In the genomic region with DNA sequence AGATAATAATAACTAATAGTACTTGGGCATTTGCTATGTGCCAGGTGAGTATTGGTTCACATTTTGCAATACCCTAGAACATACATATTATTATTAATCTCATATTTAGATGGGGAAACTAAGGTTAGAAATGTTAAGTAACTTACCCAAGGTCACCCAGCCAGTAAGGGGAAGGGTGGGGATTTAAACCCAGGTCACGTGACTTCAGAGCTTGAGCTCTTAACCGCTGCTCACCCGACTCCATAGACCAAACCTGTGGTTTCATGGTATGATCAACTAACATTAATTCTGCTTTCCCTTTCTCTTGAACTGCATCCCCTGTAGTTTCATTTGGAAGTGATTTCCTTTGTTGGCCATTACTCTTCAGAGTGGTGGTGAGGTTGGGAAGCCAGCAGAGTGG, we compare ENCODE assay signal across 21 cellular contexts.
DNase-seq lines count a peak whose midpoint lies in the region; TF ChIP-seq lines count a peak whose summit lies in the region.
"Had no signal": no experiment of that assay in that cellular context is flagged by ENCODE, and none has a peak within 500 bp of the region (broad histone marks: within the 10 kb centered on the region; RNA-seq: fewer than 3 reads in every experiment).

No MANE protein-coding gene starts in this region.

- H3K4me3 ChIP-seq in GM12865 (ENCODE audit: low read depth, low read length), result no peak overlapping the region
- no peak overlapping the region for H3K4me3 ChIP-seq in astrocyte of the spinal cord (ENCODE audit: low read depth, low read length)
- H3K4me3 ChIP-seq: BLaER1 treated with 17β-estradiol and CSF1 and Interleukin-3, amounts not matched to agents 10 nM and 100 nM; GM23248 had no signal

- H3K4me1 Mint-ChIP-seq in mesothelial cell of epicardium, result no peaks in the 10 kb centered on the region
- H3K4me1 Mint-ChIP-seq: CD14-positive monocyte; CD8-positive, alpha-beta memory T cell had no signal

- no peak overlapping the region for H3K27ac Mint-ChIP-seq in mesothelial cell of epicardium
- H3K27ac Mint-ChIP-seq: CD14-positive monocyte; CD4-positive, alpha-beta T cell had no signal

- peaks cover 7% of the 10 kb centered on the region for H3K27me3 Mint-ChIP-seq in mesothelial cell of epicardium (ENCODE audit: low read depth)
- H3K27me3 Mint-ChIP-seq: CD8-positive, alpha-beta memory T cell had no signal

- in situ Hi-C loops in astrocyte of the spinal cord (cut with HindIII; ENCODE audit: low sequenced_read_pairs), result no loop called here

- H3K36me3 Mint-ChIP-seq in mesothelial cell of epicardium, result no peaks in the 10 kb centered on the region
- H3K36me3 Mint-ChIP-seq: CD14-positive monocyte had no signal

- no peaks in the 10 kb centered on the region for H3K9me3 Mint-ChIP-seq in mesothelial cell of epicardium

- H3K4me3 Mint-ChIP-seq in mesothelial cell of epicardium, result no peak overlapping the region
- H3K4me3 Mint-ChIP-seq: CD14-positive monocyte; CD4-positive, alpha-beta T cell; CD8-positive, alpha-beta memory T cell had no signal

- DNase-seq in GM12865 (ENCODE audit: low read depth) (peak; percentile 12), NCI-H2107 treated with DMSO at 0.1 percent for 48 hours (lab: John Stamatoyannopoulos, UW; ENCODE audit: unreplicated experiment) (peak; percentile 78), astrocyte of the spinal cord (ENCODE audit: low read depth, low spot score) (peak; percentile 50), kidney tubule cell (ENCODE audit: low spot score) (peak; percentile 6), NCI-H82 (lab: John Stamatoyannopoulos, UW) (no peak), DMS114 treated with DMSO at 0.1 percent for 48 hours (lab: John Stamatoyannopoulos, UW; ENCODE audit: unreplicated experiment) (no peak), RKO (ENCODE audit: low spot score) (no peak), mesothelial cell of epicardium (ENCODE audit: low spot score in 2 of 2, unreplicated experiment in 2 of 2) (no peak)
- DNase-seq: AML-193; BE2C; CD4-positive, alpha-beta T cell; CD8-positive, alpha-beta memory T cell; DMS 273 treated with DMSO at 0.1 percent for 48 hours; DMS53; DMS79 treated with DMSO at 0.1 percent for 48 hours; GF-D8; GM23248; H7; HCEC 1CT had no signal

- TF ChIP-seq CTCF in GM12865 (IDR thresholded peaks at IDR 0.05; ENCODE audit: insufficient read depth, low read depth, low read length, missing control alignments) (no peak), astrocyte of the spinal cord (IDR thresholded peaks at IDR 0.05; ENCODE audit: low read depth, low read length) (no peak), mesothelial cell of epicardium (IDR thresholded peaks at IDR 0.05; ENCODE audit: unreplicated experiment) (no peak)

Comparison
In these comparisons a context has a peak if more than half of its experiments do, and no peak if none do; other contexts are left out.
1. DNase-seq: peak in GM12865 (single experiment), NCI-H2107 treated with DMSO at 0.1 percent for 48 hours (single experiment), astrocyte of the spinal cord (single experiment) and kidney tubule cell (single experiment); none in NCI-H82 (single experiment), DMS114 treated with DMSO at 0.1 percent for 48 hours (single experiment), RKO (single experiment) and mesothelial cell of epicardium (0 of 2).